In the genomic region with DNA sequence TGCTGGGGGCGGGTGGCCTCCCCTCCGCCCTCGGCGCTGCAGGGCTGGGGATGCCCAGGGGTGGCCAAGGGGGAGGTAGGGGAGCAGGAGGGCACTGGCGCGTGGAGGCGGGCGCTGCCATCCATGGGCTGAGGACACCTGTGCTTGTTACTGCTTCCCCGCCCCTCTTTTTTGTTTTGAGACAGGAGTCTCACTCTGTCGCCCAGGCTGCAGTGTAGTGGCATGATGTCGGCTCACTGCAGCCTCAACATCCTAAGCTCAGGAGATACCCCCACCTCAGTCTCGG, we compare ENCODE assay signal across 8 cellular contexts. TPM values are rescaled to one million over a fixed set of nuclear protein-coding genes. Genes with fewer than 3 reads are reported as not detected.
DNase-seq lines count a peak whose midpoint lies in the region; ATAC-seq and TF ChIP-seq lines count a peak whose summit lies in the region.

No MANE protein-coding gene starts in this region.

- H3K4me1 ChIP-seq in CD8-positive, alpha-beta T cell (ENCODE audit: insufficient read depth, low read length), result peaks cover 11% of the 10 kb centered on the region
- peaks cover 22% of the 10 kb centered on the region for H3K4me1 ChIP-seq in SJCRH30
- peaks cover 15 to 50% (median 37%) of the 10 kb centered on the region in 12 donors for H3K4me1 ChIP-seq in heart left ventricle

- CTCF ChIA-PET in CD8-positive, alpha-beta T cell (lab: Charles Lee), result interaction anchor here (1.0 to 2.3 kb wide), 3 partner anchors 95 to 216 kb away, joined by 5 to 22 read pairs (median 9); no protein-coding TSS in a partner anchor

- no peak overlapping the region for H3K27ac Mint-ChIP-seq in CD8-positive, alpha-beta T cell

- TF ChIP-seq CTCF in CD8-positive, alpha-beta T cell (IDR thresholded peaks at IDR 0.05), result no peak
- TF ChIP-seq CTCF in heart left ventricle (IDR thresholded peaks at IDR 0.05), result no peak

- no peaks in the 10 kb centered on the region for H3K9me3 Mint-ChIP-seq in CD8-positive, alpha-beta T cell

- H3K9me3 ChIP-seq in CD8-positive, alpha-beta T cell (ENCODE audit: low read length), result no peaks in the 10 kb centered on the region
- no peaks in the 10 kb centered on the region for H3K9me3 ChIP-seq in SJCRH30 (replicated peaks)
- no peaks in the 10 kb centered on the region for H3K9me3 ChIP-seq in heart left ventricle

- H3K36me3 ChIP-seq in CD8-positive, alpha-beta T cell (ENCODE audit: insufficient read depth, low read length), result no peaks in the 10 kb centered on the region
- no peaks in the 10 kb centered on the region for H3K36me3 ChIP-seq in SJCRH30
- H3K36me3 ChIP-seq in heart left ventricle, result peaks cover 0 to 12% (median 0%) of the 10 kb centered on the region in 9 donors

- no peak for DNase-seq in CD8-positive, alpha-beta T cell
- DNase-seq in SJCRH30 (no peak), heart left ventricle (no peak), AG20443 (ENCODE audit: low spot score) (no peak), medulla oblongata (ENCODE audit: extremely low spot score) (no peak), HUDEP-2 (lab: John Stamatoyannopoulos, UW; ENCODE audit: unreplicated experiment in 76 of 76) (no peak)

- TF ChIP-seq POLR2A in heart left ventricle (IDR thresholded peaks at IDR 0.05), result no peak

- no peaks in the 10 kb centered on the region for H3K36me3 Mint-ChIP-seq in CD8-positive, alpha-beta T cell

- POLR2A ChIA-PET in CD8-positive, alpha-beta T cell (lab: Charles Lee), result interaction anchor here (2.1 kb wide), 1 partner anchor 95 kb away, joined by 8 read pairs; no protein-coding TSS in a partner anchor

- peak; percentile 72 for ATAC-seq in CD8-positive, alpha-beta T cell
- ATAC-seq in GM21717 (IDR thresholded peaks at IDR 0.05; ENCODE audit: unreplicated experiment), result peak; percentile 33
- no peak for ATAC-seq in heart left ventricle

- H3K27me3 Mint-ChIP-seq in CD8-positive, alpha-beta T cell (ENCODE audit: low read depth), result no peaks in the 10 kb centered on the region

- H3K4me3 Mint-ChIP-seq in CD8-positive, alpha-beta T cell, result peak overlapping the region; percentile 75

- 27 to 46% (median 39%) methylated on average over 8 to 12 of the region's 12 CpGs for WGBS in heart left ventricle, 4 donors

- H3K4me3 ChIP-seq in CD8-positive, alpha-beta T cell (ENCODE audit: low read depth, low read length), result peak overlapping the region; percentile 53
- peak overlapping the region; percentile 78 for H3K4me3 ChIP-seq in SJCRH30
- peak overlapping the region; percentile 29 to 98 (median 93) for H3K4me3 ChIP-seq in heart left ventricle
- peak overlapping the region; percentile 52 to 81 (median 73) for H3K4me3 ChIP-seq in skin epidermis

- H3K27me3 ChIP-seq in CD8-positive, alpha-beta T cell (ENCODE audit: insufficient read depth, low read length), result no peaks in the 10 kb centered on the region
- H3K27me3 ChIP-seq in SJCRH30, result no peaks in the 10 kb centered on the region
- H3K27me3 ChIP-seq in heart left ventricle, result no peaks in the 10 kb centered on the region

- H3K4me1 Mint-ChIP-seq in CD8-positive, alpha-beta T cell (ENCODE audit: low read depth), result peaks cover 4% of the 10 kb centered on the region

- no peak overlapping the region for H3K27ac ChIP-seq in CD8-positive, alpha-beta T cell (ENCODE audit: low read depth, low read length)
- H3K27ac ChIP-seq in SJCRH30 (no peak overlapping the region), heart left ventricle (peak overlapping the region; percentile 68 to 97 (median 93)), skin epidermis (peak overlapping the region in 13 of 21 experiments; percentile 4 to 85 (median 79))

- intact Hi-C loops in CD8-positive, alpha-beta T cell (cut with DNase I, micrococcal nuclease), result loop anchor here in 1 of 2 experiments (1.0 to 5.0 kb wide), 2 partner anchors 75 to 100 kb away; partner anchors contain the start of genes FADS1, FEN1 and TMEM258
- intact Hi-C loops in heart left ventricle (cut with DNase I), result loop anchor here in 6 of 10 donors (5.0 kb wide), 3 partner anchors 70 to 95 kb away; partner anchors contain the start of gene FADS1 (in 3 of the 6)

RNA-seq across cellular contexts. Expression of gene FADS3, which starts 0.7 kb away (rescaled TPM):
- 10 to 100 TPM; 11.5 to 14.9 TPM for total RNA-seq in CD8-positive, alpha-beta T cell
- total RNA-seq in SJCRH30 (2014; rRNA removed; shearing (Covaris generic)), result 40.5 and 42.1 TPM in 2 replicates
- total RNA-seq in heart left ventricle, result 100 to 1,000 TPM in 3 of 9 donors, 10 to 100 TPM in 6; 53.2 to 147 (median 79.6) TPM
- 100 to 1,000 TPM in 1 of 2 donors, 10 to 100 TPM in 1; 65.6 to 237 TPM for polyA plus RNA-seq in heart left ventricle

RNA-seq across cellular contexts. Expression of gene RAB3IL1, which starts 25.3 kb away (rescaled TPM):
- total RNA-seq in CD8-positive, alpha-beta T cell, result not detected
- total RNA-seq in SJCRH30 (2014; rRNA removed; shearing (Covaris generic)), result 0.53 and 0.77 TPM in 2 replicates
- total RNA-seq in heart left ventricle, result 10 to 100 TPM in 3 of 9 donors, 1 to 10 TPM in 6; 4.7 to 22.0 (median 7.7) TPM
- polyA plus RNA-seq in heart left ventricle, result 1 to 10 TPM; 6.0 to 7.5 TPM

RNA-seq across cellular contexts. Expression of gene BEST1, which starts 58.1 kb away (rescaled TPM):
- under 1 TPM; 0.08 to 0.31 TPM for total RNA-seq in CD8-positive, alpha-beta T cell
- total RNA-seq in SJCRH30 (2014; rRNA removed; shearing (Covaris generic)), result 0.05 and 0.26 TPM in 2 replicates
- total RNA-seq in heart left ventricle, result 1 to 10 TPM in 4 of 9 donors, under 1 TPM in 5; 0.64 to 4.4 (median 0.94) TPM
- 1 to 10 TPM; 2.1 to 2.8 TPM for polyA plus RNA-seq in heart left ventricle

Comparison
In these comparisons a context has a peak if more than half of its experiments do, and no peak if none do; other contexts are left out.
1. ATAC-seq: peak in CD8-positive, alpha-beta T cell (single experiment) and GM21717 (single experiment); none in heart left ventricle (0 of 4).
2. H3K27ac ChIP-seq: peak in heart left ventricle (12 of 12) and skin epidermis (13 of 21); none in CD8-positive, alpha-beta T cell (single experiment) and SJCRH30 (single experiment).
3. Peak in every context shown above with its lines, with median percentiles within 50 percentile points of each other: H3K4me3 ChIP-seq.